In genomic region chr5:77310494-77311216, GRCh38 we compare ENCODE assay signal across 14 cellular contexts.
A peak's percentile ranks its signal among the peaks of the same experiment; 100 is the strongest.
DNase-seq lines count a peak whose midpoint lies in the region; ATAC-seq and TF ChIP-seq lines count a peak whose summit lies in the region.
"Had no signal": no experiment of that assay in that cellular context is flagged by ENCODE, and none has a peak within 500 bp of the region (broad histone marks: within the 10 kb centered on the region; RNA-seq: fewer than 3 reads in every experiment).

No MANE protein-coding gene starts in this region.

- no peak overlapping the region for H4K91ac ChIP-seq in IMR-90 (ENCODE audit: insufficient read depth, low read depth, low read length)

- no peak overlapping the region for H2BK5ac ChIP-seq in IMR-90 (ENCODE audit: low read depth, low read length, poor library complexity, severe bottlenecking)

- no peaks in the 10 kb centered on the region for H4K20me1 ChIP-seq in IMR-90 (ENCODE audit: insufficient read depth, low read length)

- POLR2A ChIA-PET in IMR-90 (lab: Charles Lee; ENCODE audit: unreplicated experiment): no interaction called here
- POLR2A ChIA-PET in activated CD8-positive, alpha-beta T cell treated with anti-CD3 and anti-CD28 coated beads for 36 hours (lab: Charles Lee): no interaction called here

- H3K36me3 ChIP-seq in IMR-90 (ENCODE audit: control insufficient read depth, insufficient read depth, low read length): no peaks in the 10 kb centered on the region
- H3K36me3 ChIP-seq in ascending aorta: no peaks in the 10 kb centered on the region
- no peaks in the 10 kb centered on the region for H3K36me3 ChIP-seq in aorta (ENCODE audit: control insufficient read depth in 1 of 2, insufficient read depth in 2 of 2, low read length in 1 of 2)
- H3K36me3 ChIP-seq in endodermal cell (ENCODE audit: control insufficient read depth, insufficient read depth, low read length): no peaks in the 10 kb centered on the region
- H3K36me3 ChIP-seq: HAP-1 had no signal

- no peak overlapping the region for H3K4ac ChIP-seq in IMR-90 (ENCODE audit: low read depth, low read length)

- CTCF ChIA-PET in IMR-90 (lab: Yijun Ruan, JAX): interaction anchor here (1.3 kb wide), 1 partner anchor 9 kb away, joined by 4 read pairs; no protein-coding TSS in a partner anchor
- CTCF ChIA-PET in activated CD8-positive, alpha-beta T cell treated with anti-CD3 and anti-CD28 coated beads for 36 hours (lab: Charles Lee): interaction anchor here (0.9 kb wide), 1 partner anchor 9 kb away, joined by 3 read pairs; no protein-coding TSS in a partner anchor

- H3K36me3 Mint-ChIP-seq in stimulated activated memory B cell treated with anti-CD40 and anti-IgM and Interleukin-4, amounts not matched to agents 10 μg/mL and 1 μg/mL and 100 μg/mL, for 72 hours: no peaks in the 10 kb centered on the region
- no peaks in the 10 kb centered on the region for H3K36me3 Mint-ChIP-seq in activated CD8-positive, alpha-beta T cell treated with anti-CD3 and anti-CD28 coated beads for 36 hours (ENCODE audit: low read depth)
- no peaks in the 10 kb centered on the region for H3K36me3 Mint-ChIP-seq in endodermal cell (ENCODE audit: low read depth)

- H4K5ac ChIP-seq in IMR-90 (ENCODE audit: low read depth, low read length): no peak overlapping the region

- H2AFZ ChIP-seq in IMR-90 (replicated peaks; ENCODE audit: low read length, poor library complexity): peak overlapping the region; percentile 18

- H3K27ac ChIP-seq in IMR-90 (ENCODE audit: insufficient read depth, low read length) (no peak overlapping the region), ascending aorta (peak overlapping the region; percentile 9 to 23), aorta (ENCODE audit: low read depth in 1 of 2, low read length in 2 of 2) (peak overlapping the region; percentile 15 to 67), endodermal cell (ENCODE audit: low read depth, low read length) (no peak overlapping the region)
- H3K27ac ChIP-seq: A549, C4-2B had no signal

- H3K27me3 Mint-ChIP-seq in stimulated activated memory B cell treated with anti-CD40 and anti-IgM and Interleukin-4, amounts not matched to agents 10 μg/mL and 1 μg/mL and 100 μg/mL, for 72 hours: no peaks in the 10 kb centered on the region
- peaks cover 7% of the 10 kb centered on the region for H3K27me3 Mint-ChIP-seq in activated CD8-positive, alpha-beta T cell treated with anti-CD3 and anti-CD28 coated beads for 36 hours
- peaks cover 21% of the 10 kb centered on the region for H3K27me3 Mint-ChIP-seq in endodermal cell (ENCODE audit: insufficient read depth)
- H3K27me3 Mint-ChIP-seq: CD4-positive, alpha-beta T cell had no signal

- no peak overlapping the region for H3K4me3 Mint-ChIP-seq in stimulated activated memory B cell treated with anti-CD40 and anti-IgM and Interleukin-4, amounts not matched to agents 10 μg/mL and 1 μg/mL and 100 μg/mL, for 72 hours
- no peak overlapping the region for H3K4me3 Mint-ChIP-seq in activated CD8-positive, alpha-beta T cell treated with anti-CD3 and anti-CD28 coated beads for 36 hours
- no peak overlapping the region for H3K4me3 Mint-ChIP-seq in endodermal cell
- H3K4me3 Mint-ChIP-seq: CD4-positive, alpha-beta T cell had no signal

- no peak for TF ChIP-seq POLR2A in IMR-90 (IDR thresholded peaks at IDR 0.05; ENCODE audit: low read depth, low read length)

- no peak overlapping the region for H3K56ac ChIP-seq in IMR-90 (ENCODE audit: extremely low read depth, insufficient read depth, low read length)

- ATAC-seq in IMR-90 (ENCODE audit: low read depth) (no peak; the same call in 1 of the 2 replicates), aorta (ENCODE audit: low FRiP score) (no peak)
- ATAC-seq in stimulated activated memory B cell treated with anti-CD40 and anti-IgM and Interleukin-4, amounts not matched to agents 10 μg/mL and 1 μg/mL and 100 μg/mL, for 72 hours: peak; percentile 14
- ATAC-seq in activated CD8-positive, alpha-beta T cell treated with anti-CD3 and anti-CD28 coated beads for 36 hours: no peak
- ATAC-seq: A549, HepG2 had no signal

- in situ Hi-C loops in IMR-90 (cut with MboI; ENCODE audit: low sequenced_read_pairs): no loop called here

- no peak overlapping the region for H3K27ac Mint-ChIP-seq in stimulated activated memory B cell treated with anti-CD40 and anti-IgM and Interleukin-4, amounts not matched to agents 10 μg/mL and 1 μg/mL and 100 μg/mL, for 72 hours
- no peak overlapping the region for H3K27ac Mint-ChIP-seq in activated CD8-positive, alpha-beta T cell treated with anti-CD3 and anti-CD28 coated beads for 36 hours
- H3K27ac Mint-ChIP-seq in endodermal cell: no peak overlapping the region
- H3K27ac Mint-ChIP-seq: CD4-positive, alpha-beta T cell had no signal

- H3K4me1 Mint-ChIP-seq in stimulated activated memory B cell treated with anti-CD40 and anti-IgM and Interleukin-4, amounts not matched to agents 10 μg/mL and 1 μg/mL and 100 μg/mL, for 72 hours: no peaks in the 10 kb centered on the region
- no peaks in the 10 kb centered on the region for H3K4me1 Mint-ChIP-seq in activated CD8-positive, alpha-beta T cell treated with anti-CD3 and anti-CD28 coated beads for 36 hours (ENCODE audit: low read depth)
- H3K4me1 Mint-ChIP-seq in endodermal cell: peaks cover 10% of the 10 kb centered on the region

- H3K9me1 ChIP-seq in IMR-90 (ENCODE audit: insufficient read depth, low read length): peaks cover 9% of the 10 kb centered on the region; the same call in 1 of the 2 replicates

- H2AK9ac ChIP-seq in IMR-90 (replicated peaks; ENCODE audit: low read depth, low read length, poor library complexity): no peak overlapping the region

- H2BK20ac ChIP-seq in IMR-90 (ENCODE audit: low read depth, low read length): no peak overlapping the region

- H3K9me3 ChIP-seq in IMR-90 (ENCODE audit: control insufficient read depth, insufficient read depth, low read length) (no peaks in the 10 kb centered on the region), ascending aorta (no peaks in the 10 kb centered on the region), aorta (ENCODE audit: control insufficient read depth, low read length) (no peaks in the 10 kb centered on the region), endodermal cell (ENCODE audit: control insufficient read depth, low read length) (no peaks in the 10 kb centered on the region)
- H3K9me3 ChIP-seq: A549, Caco-2, HAP-1 had no signal

- no peak overlapping the region for H3K18ac ChIP-seq in IMR-90 (ENCODE audit: low read depth, low read length)

- H3K4me3 ChIP-seq in IMR-90 (ENCODE audit: insufficient read depth, low read depth, low read length) (no peak overlapping the region), ascending aorta (no peak overlapping the region), aorta (ENCODE audit: low read length in 2 of 2) (no peak overlapping the region), endodermal cell (ENCODE audit: low read length) (no peak overlapping the region)
- H3K4me3 ChIP-seq: A549, HAP-1 had no signal

- intact Hi-C loops in IMR-90 (cut with micrococcal nuclease) (no loop called here), ascending aorta (cut with DNase I) (no loop called here), aorta (cut with DNase I) (no loop called here)
- intact Hi-C loops in activated CD8-positive, alpha-beta T cell treated with anti-CD3 and anti-CD28 coated beads for 36 hours (cut with micrococcal nuclease): no loop called here

- 0 out of 2 replicates have a peak overlapping the region, but pooled peaks have one; percentile 27 for H3K14ac ChIP-seq in IMR-90 (replicated peaks; ENCODE audit: low read depth, low read length)

- no peak overlapping the region for H3K23ac ChIP-seq in IMR-90 (ENCODE audit: low read depth, low read length)

- TF ChIP-seq CTCF in IMR-90 (conservative IDR thresholded peaks at IDR 0.05; ENCODE audit: low read depth, low read length): no peak
- no peak for TF ChIP-seq CTCF in ascending aorta (IDR thresholded peaks at IDR 0.05)
- TF ChIP-seq CTCF in activated CD8-positive, alpha-beta T cell treated with anti-CD3 and anti-CD28 coated beads for 36 hours (IDR thresholded peaks at IDR 0.05): no peak
- no peak for TF ChIP-seq CTCF in endodermal cell (conservative IDR thresholded peaks at IDR 0.05)

- H2BK15ac ChIP-seq in IMR-90 (ENCODE audit: low read depth, low read length): no peak overlapping the region

- H3K27me3 ChIP-seq in IMR-90 (ENCODE audit: control insufficient read depth, insufficient read depth, low read length): no peaks in the 10 kb centered on the region; the same call in 1 of the 2 replicates
- H3K27me3 ChIP-seq in ascending aorta: no peaks in the 10 kb centered on the region
- no peaks in the 10 kb centered on the region for H3K27me3 ChIP-seq in aorta (ENCODE audit: control insufficient read depth in 1 of 2, insufficient read depth in 2 of 2, low read length in 1 of 2)
- peaks cover 7% of the 10 kb centered on the region for H3K27me3 ChIP-seq in endodermal cell (ENCODE audit: control insufficient read depth, insufficient read depth, low read length, poor library complexity, severe bottlenecking)

- no peak for TF ChIP-seq RAD21 in IMR-90 (IDR thresholded peaks at IDR 0.05; ENCODE audit: low read length)

- dilution Hi-C loops in IMR-90 (cut with HindIII; ENCODE audit: low sequenced_read_pairs, unreplicated experiment): no loop called here

- DNase-seq in IMR-90 (no peak), ascending aorta (ENCODE audit: low spot score in 2 of 2) (no peak), aorta (no peak), endodermal cell (no peak), inferior parietal cortex (ENCODE audit: extremely low spot score) (no peak)
- DNase-seq in activated CD8-positive, alpha-beta T cell treated with anti-CD3 and anti-CD28 coated beads for 36 hours: no peak
- DNase-seq: AML-193; Caco-2; CD4-positive, alpha-beta T cell had no signal

- H3K9me3 Mint-ChIP-seq in stimulated activated memory B cell treated with anti-CD40 and anti-IgM and Interleukin-4, amounts not matched to agents 10 μg/mL and 1 μg/mL and 100 μg/mL, for 72 hours: peaks cover 6% of the 10 kb centered on the region
- no peaks in the 10 kb centered on the region for H3K9me3 Mint-ChIP-seq in activated CD8-positive, alpha-beta T cell treated with anti-CD3 and anti-CD28 coated beads for 36 hours
- no peaks in the 10 kb centered on the region for H3K9me3 Mint-ChIP-seq in endodermal cell
- H3K9me3 Mint-ChIP-seq: CD4-positive, alpha-beta T cell had no signal

- H3K9ac ChIP-seq in IMR-90 (ENCODE audit: low read depth, low read length) (no peak overlapping the region), endodermal cell (ENCODE audit: extremely low read depth, low read length, poor library complexity, severe bottlenecking) (no peak overlapping the region)

- H4K8ac ChIP-seq in IMR-90 (ENCODE audit: low read depth in 2 of 2, low read length in 2 of 2): no peak overlapping the region

- no peak overlapping the region for H2BK120ac ChIP-seq in IMR-90 (ENCODE audit: low read depth, low read length)

- no CpG with 5 or more reads among the region's 4 CpGs for WGBS in IMR-90 (ENCODE audit: extremely low coverage in 2 of 2, insufficient read length in 1 of 2), 2 experiments
- 40 to 54% methylated on average over 4 of the region's 4 CpGs for WGBS in aorta, 2 donors
- 93 to 100% methylated on average over 1 to 4 of the region's 4 CpGs for WGBS in endodermal cell (ENCODE audit: insufficient coverage in 1 of 2, insufficient read length in 1 of 2), 2 experiments

- H3K4me2 ChIP-seq in IMR-90 (ENCODE audit: low read depth, low read length): no peak overlapping the region
- H3K4me2 ChIP-seq: A549 had no signal

- H2AK5ac ChIP-seq in IMR-90 (ENCODE audit: low read depth, low read length): 0 out of 2 replicates have a peak overlapping the region, but pooled peaks have one; percentile 18

- no peaks in the 10 kb centered on the region for H3K79me1 ChIP-seq in IMR-90 (ENCODE audit: low read depth in 1 of 2, low read length in 2 of 2)

- H3K4me1 ChIP-seq in IMR-90 (ENCODE audit: control insufficient read depth, insufficient read depth, low read length) (peaks cover 3% of the 10 kb centered on the region; the same call in 1 of the 2 replicates), ascending aorta (peaks cover 17 to 18% of the 10 kb centered on the region in 2 donors), aorta (ENCODE audit: control insufficient read depth in 1 of 2, insufficient read depth in 2 of 2, low read length in 2 of 2) (peaks cover 8 to 10% of the 10 kb centered on the region in 2 donors), endodermal cell (ENCODE audit: control insufficient read depth, insufficient read depth, low read length) (peaks cover 3% of the 10 kb centered on the region)
- H3K4me1 ChIP-seq: HAP-1 had no signal

- no TSS peak for BruUV-seq in IMR-90 (replicated peaks; lab: Mats Ljungman, UMichigan)

Comparison
In these comparisons a context has a peak if more than half of its experiments do, and no peak if none do; other contexts are left out.
1. H3K27ac ChIP-seq: peak in ascending aorta (2 of 2) and aorta (2 of 2); none in IMR-90 (single experiment) and endodermal cell (single experiment).